In the genomic region with DNA sequence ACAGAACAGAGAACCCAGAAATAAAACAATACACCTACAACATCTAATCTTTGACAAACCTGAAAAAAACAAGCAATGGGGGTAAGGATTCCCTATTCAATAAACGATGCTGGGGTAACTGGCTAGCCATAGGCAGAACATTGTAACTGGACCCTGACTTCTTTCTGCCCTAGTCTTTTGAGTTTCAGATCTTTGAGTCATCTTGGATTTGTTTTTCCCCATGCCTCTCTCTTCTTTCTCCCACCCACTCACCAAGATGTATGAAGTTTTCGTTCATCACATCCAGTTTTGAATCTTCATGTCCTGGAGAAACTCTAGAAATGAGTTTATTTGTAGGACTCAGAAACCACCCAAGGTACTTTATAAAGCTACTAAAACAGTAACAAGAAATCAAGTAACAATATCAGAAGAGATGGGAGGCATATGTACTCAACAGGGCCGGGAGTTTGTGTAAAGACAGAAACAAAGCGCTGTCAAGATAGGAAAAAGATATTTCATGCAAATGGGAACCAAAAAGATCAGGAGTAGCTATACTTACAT, we compare ENCODE assay signal across 20 cellular contexts. TPM values are rescaled to one million over a fixed set of nuclear protein-coding genes. Genes with fewer than 3 reads are reported as not detected.
"Had no signal": no experiment of that assay in that cellular context is flagged by ENCODE, and none has a peak within 500 bp of the region (broad histone marks: within the 10 kb centered on the region; RNA-seq: fewer than 3 reads in every experiment).

No MANE protein-coding gene starts in this region.

- H3K36me3 ChIP-seq: SJSA1 had no signal

- H3K27ac ChIP-seq: SJSA1, SK-N-MC had no signal

- H3K27me3 ChIP-seq: SJSA1 had no signal

- DNase-seq: KBM-7, MV-4-11, NCI-H1048, NCI-H1105, NCI-H1436 treated with DMSO at 0.1 percent for 48 hours, NCI-H1694, NCI-H187 treated with DMSO at 0.1 percent for 48 hours, NCI-H2029 treated with DMSO at 0.1 percent for 48 hours, NCI-H2171, NCI-H226, NCI-H446, NCI-H510A, NCI-H524 treated with DMSO at 0.1 percent for 48 hours, NCI-H69, NCI-H774, Right ventricle myocardium superior, RPMI8226, SIG-M5 had no signal

- H3K4me3 ChIP-seq: SJSA1, SK-N-MC had no signal

- H3K9me3 ChIP-seq: SJSA1 had no signal

RNA-seq across cellular contexts. Expression of a gene that starts 39.0 kb away (rescaled TPM):
- total RNA-seq: Right ventricle myocardium superior had no signal
